Comparison of ENCODE assay signal across 11 cellular contexts in genomic region chr17:82226809-82227628, GRCh38. TPM values are rescaled to one million over a fixed set of nuclear protein-coding genes. Genes with fewer than 3 reads are reported as not detected.
DNase-seq lines count a peak whose midpoint lies in the region; ATAC-seq, FAIRE-seq and TF ChIP-seq lines count a peak whose summit lies in the region.
"Had no signal": no experiment of that assay in that cellular context is flagged by ENCODE, and none has a peak within 500 bp of the region (broad histone marks: within the 10 kb centered on the region; RNA-seq: fewer than 3 reads in every experiment).

No MANE protein-coding gene starts in this region.

- no peak for DNase-seq in CD4-positive, CD25-positive, alpha-beta regulatory T cell
- DNase-seq in HCT116 (ENCODE audit: low read depth, low spot score) (no peak), GM12878 (ENCODE audit: low read depth, low spot score) (no peak), osteoblast (ENCODE audit: insufficient read length, low spot score, missing footprints) (peak; percentile 93), mammary epithelial cell (no peak), GOT3 (lab: John Stamatoyannopoulos, UW) (no peak), HCEC 1CT (no peak)
- DNase-seq: midbrain, T-helper 9 cell had no signal

- BruUV-seq in HCT116 (replicated peaks; lab: Mats Ljungman, UMichigan) (no TSS peak), GM12878 (replicated peaks; lab: Mats Ljungman, UMichigan) (no TSS peak), mammary epithelial cell (replicated peaks; lab: Mats Ljungman, UMichigan) (no TSS peak)

- peaks cover 10% of the 10 kb centered on the region; the same call in 1 of the 2 replicates for H4K20me1 ChIP-seq in HCT116 (ENCODE audit: insufficient read depth)
- H4K20me1 ChIP-seq in GM12878 (ENCODE audit: control insufficient read depth, insufficient read depth), result no peaks in the 10 kb centered on the region
- peaks cover 24% of the 10 kb centered on the region for H4K20me1 ChIP-seq in osteoblast (ENCODE audit: insufficient read depth, low read length)
- peaks cover 2% of the 10 kb centered on the region for H4K20me1 ChIP-seq in mammary epithelial cell (ENCODE audit: insufficient read depth, low read length)

- H3K9me3 ChIP-seq in CD4-positive, CD25-positive, alpha-beta regulatory T cell (ENCODE audit: control insufficient read depth in 2 of 2, low read length in 2 of 2), result no peaks in the 10 kb centered on the region
- H3K9me3 ChIP-seq in HCT116 (ENCODE audit: control insufficient read depth in 1 of 2, insufficient read depth in 1 of 2, low read depth in 1 of 2, low read length in 2 of 2) (peaks cover 0 to 3% of the 10 kb centered on the region in 2 experiments; a peak in 1 of 4 replicates), GM12878 (replicated peaks; ENCODE audit: control insufficient read depth, insufficient read depth, low read length) (no peaks in the 10 kb centered on the region), osteoblast (ENCODE audit: low read depth, low read length) (no peaks in the 10 kb centered on the region), mammary epithelial cell (replicated peaks; ENCODE audit: insufficient read depth, low read length) (no peaks in the 10 kb centered on the region)
- H3K9me3 ChIP-seq: tibial artery had no signal

- H3K9me2 ChIP-seq in HCT116 (ENCODE audit: insufficient read depth), result no peaks in the 10 kb centered on the region

- in situ Hi-C loops in GM12878 (cut with MboI) (no loop called here), mammary epithelial cell (cut with MboI; ENCODE audit: low sequenced_read_pairs in 2 of 2) (no loop called here)

- POLR2A ChIA-PET in HCT116 (lab: Charles Lee), result interaction anchor here (0.8 kb wide), 1 partner anchor 9 kb away, joined by 3 read pairs; no protein-coding TSS in a partner anchor
- POLR2A ChIA-PET in GM12878 (lab: Charles Lee), result no interaction called here

- FAIRE-seq in GM12878 (lab: Jason Lieb, UNC), result no peak
- FAIRE-seq: HTR-8/SVneo had no signal

- SMC1A ChIA-PET in GM12878 (lab: Charles Lee; ENCODE audit: uncharacterized antibody, unreplicated experiment), result no interaction called here

- no peak for TF ChIP-seq RAD21 in HCT116 (IDR thresholded peaks at IDR 0.05; ENCODE audit: low read depth)
- no peak for TF ChIP-seq RAD21 in GM12878 (IDR thresholded peaks at IDR 0.05; ENCODE audit: insufficient read depth, low read depth, low read length)

- H3K4me3 Mint-ChIP-seq in CD4-positive, CD25-positive, alpha-beta regulatory T cell, result peak overlapping the region in 3 of 4 donors; percentile 48 to 88 (median 56)

- TF ChIP-seq EP300 in GM12878 (IDR thresholded peaks at IDR 0.05; ENCODE audit: borderline replicate concordance in 1 of 2, control insufficient read depth in 1 of 2, low read depth in 2 of 2, low read length in 2 of 2), result no peak

- CTCF ChIA-PET in HCT116 (lab: Charles Lee), result no interaction called here
- CTCF ChIA-PET in GM12878 (lab: Yijun Ruan, JAX), result interaction anchor here (1.0 kb wide), 1 partner anchor 21 kb away, joined by 3 read pairs; no protein-coding TSS in a partner anchor
- CTCF ChIA-PET in mammary epithelial cell (lab: Charles Lee; ENCODE audit: low non-redundant PET), result no interaction called here

- H3K27ac ChIP-seq in CD4-positive, CD25-positive, alpha-beta regulatory T cell (ENCODE audit: insufficient read depth, low read length, poor library complexity, severe bottlenecking), result no peak overlapping the region
- H3K27ac ChIP-seq in HCT116 (ENCODE audit: low read depth, low read length) (peak overlapping the region; percentile 98; the same call in 1 of the 2 replicates), GM12878 (ENCODE audit: control insufficient read depth, insufficient read depth) (no peak overlapping the region), osteoblast (ENCODE audit: low read depth, low read length) (no peak overlapping the region), mammary epithelial cell (ENCODE audit: insufficient read depth, low read depth, low read length) (no peak overlapping the region)

- no peaks in the 10 kb centered on the region for H3K36me3 ChIP-seq in CD4-positive, CD25-positive, alpha-beta regulatory T cell (ENCODE audit: control insufficient read depth, insufficient read depth, low read length)
- H3K36me3 ChIP-seq in HCT116 (ENCODE audit: control insufficient read depth in 1 of 2, insufficient read depth in 2 of 2, low read length in 2 of 2), result peaks cover 0 to 21% of the 10 kb centered on the region in 2 experiments; a peak in 2 of 4 replicates
- no peaks in the 10 kb centered on the region for H3K36me3 ChIP-seq in GM12878 (ENCODE audit: control insufficient read depth in 2 of 2, insufficient read depth in 2 of 2, low read length in 1 of 2)
- H3K36me3 ChIP-seq in osteoblast (ENCODE audit: insufficient read depth, low read length), result no peaks in the 10 kb centered on the region
- no peaks in the 10 kb centered on the region for H3K36me3 ChIP-seq in mammary epithelial cell (ENCODE audit: insufficient read depth, low read length)
- H3K36me3 ChIP-seq: tibial artery had no signal

- H2AFZ ChIP-seq in HCT116 (ENCODE audit: low read depth, low read length, poor library complexity, severe bottlenecking) (no peak overlapping the region), GM12878 (ENCODE audit: control insufficient read depth, low read depth, low read length) (no peak overlapping the region), osteoblast (ENCODE audit: low read length) (no peak overlapping the region), mammary epithelial cell (ENCODE audit: low read depth, low read length) (no peak overlapping the region)

- intact Hi-C loops in HCT116 (cut with micrococcal nuclease), result no loop called here
- intact Hi-C loops in GM12878 (cut with micrococcal nuclease; ENCODE audit: unreplicated experiment), result no loop called here
- intact Hi-C loops in mammary epithelial cell (cut with micrococcal nuclease), result no loop called here

- 80% methylated on average over 14 of the region's 16 CpGs for WGBS in GM12878 (ENCODE audit: insufficient coverage, insufficient replicate concordance, low lambda C conversion rate, missing lambda C conversion rate)
- 87% methylated on average over 8 of the region's 16 CpGs for WGBS in mammary epithelial cell (ENCODE audit: low coverage, missing lambda C conversion rate)

- H3K4me1 ChIP-seq in CD4-positive, CD25-positive, alpha-beta regulatory T cell (ENCODE audit: control insufficient read depth, insufficient read depth, low read length, poor library complexity, severe bottlenecking), result peaks cover 44% of the 10 kb centered on the region
- H3K4me1 ChIP-seq in HCT116 (ENCODE audit: control insufficient read depth in 1 of 2, insufficient read depth in 2 of 2, low read length in 2 of 2) (peaks cover 24 to 54% of the 10 kb centered on the region in 2 experiments), GM12878 (ENCODE audit: control insufficient read depth, insufficient read depth, low read length) (peaks cover 5% of the 10 kb centered on the region), osteoblast (ENCODE audit: insufficient read depth, low read length) (no peaks in the 10 kb centered on the region), mammary epithelial cell (ENCODE audit: insufficient read depth, low read length) (peaks cover 34% of the 10 kb centered on the region)

- no peaks in the 10 kb centered on the region for H3K27me3 Mint-ChIP-seq in CD4-positive, CD25-positive, alpha-beta regulatory T cell

- TF ChIP-seq CTCF in HCT116 (IDR thresholded peaks at IDR 0.05 in 2 of 3, conservative IDR thresholded peaks at IDR 0.05 in 1 of 3; ENCODE audit: borderline replicate concordance in 1 of 3, insufficient read depth in 1 of 3, low read depth in 2 of 3, low read length in 2 of 3) (no peak), GM12878 (IDR thresholded peaks at IDR 0.05 in 2 of 3, conservative IDR thresholded peaks at IDR 0.05 in 1 of 3; ENCODE audit: control insufficient read depth in 2 of 3, extremely low read depth in 1 of 3, insufficient read depth in 1 of 3, low read depth in 3 of 3, low read length in 3 of 3) (no peak), osteoblast (IDR thresholded peaks at IDR 0.05; ENCODE audit: extremely low read depth, low read depth, low read length) (no peak), mammary epithelial cell (conservative IDR thresholded peaks at IDR 0.05 in 1 of 2, IDR thresholded peaks at IDR 0.05 in 1 of 2; ENCODE audit: extremely low read depth in 1 of 2, insufficient read depth in 1 of 2, low read depth in 1 of 2, low read length in 2 of 2) (no peak)

- H3K9ac ChIP-seq in HCT116 (ENCODE audit: low read length) (no peak overlapping the region; the same call in 1 of the 2 replicates), GM12878 (ENCODE audit: control insufficient read depth, insufficient read depth, low read length) (no peak overlapping the region), mammary epithelial cell (ENCODE audit: insufficient read depth, low read length) (no peak overlapping the region)

- peak overlapping the region in 2 of 3 donors; percentile 43 to 84 for H3K27ac Mint-ChIP-seq in CD4-positive, CD25-positive, alpha-beta regulatory T cell

- no peaks in the 10 kb centered on the region for H3K9me3 Mint-ChIP-seq in CD4-positive, CD25-positive, alpha-beta regulatory T cell

- H3K4me1 Mint-ChIP-seq in CD4-positive, CD25-positive, alpha-beta regulatory T cell, result peaks cover 0 to 19% (median 5%) of the 10 kb centered on the region in 4 donors

- no peak for ATAC-seq in CD4-positive, CD25-positive, alpha-beta regulatory T cell (ENCODE audit: low read depth in 2 of 2)
- ATAC-seq in HCT116, result no peak
- ATAC-seq in GM12878, result no peak

- H3K79me2 ChIP-seq in HCT116 (ENCODE audit: insufficient read depth, low read length) (peaks cover 36% of the 10 kb centered on the region), GM12878 (ENCODE audit: control insufficient read depth, insufficient read depth, low read length) (peaks cover 39% of the 10 kb centered on the region), osteoblast (ENCODE audit: insufficient read depth, low read length) (peaks cover 31% of the 10 kb centered on the region), mammary epithelial cell (ENCODE audit: insufficient read depth, low read length) (peaks cover 32% of the 10 kb centered on the region)

- no peaks in the 10 kb centered on the region for H3K36me3 Mint-ChIP-seq in CD4-positive, CD25-positive, alpha-beta regulatory T cell

- RAD21 ChIA-PET in HCT116 (lab: Charles Lee; ENCODE audit: low non-redundant PET in 1 of 2, low total read pairs in 2 of 2, uncharacterized antibody in 2 of 2, unreplicated experiment in 2 of 2), result no interaction called here
- RAD21 ChIA-PET in GM12878 (lab: Charles Lee; ENCODE audit: unreplicated experiment), result no interaction called here

- H3K4me2 ChIP-seq in HCT116 (ENCODE audit: low read length) (peak overlapping the region; percentile 91), GM12878 (ENCODE audit: control insufficient read depth, insufficient read depth) (no peak overlapping the region), osteoblast (ENCODE audit: insufficient read depth, low read length) (no peak overlapping the region), mammary epithelial cell (ENCODE audit: insufficient read depth, low read depth, low read length) (no peak overlapping the region)

- TF ChIP-seq POLR2A in HCT116 (IDR thresholded peaks at IDR 0.05; ENCODE audit: borderline replicate concordance, extremely low read depth, insufficient read depth, insufficient read length) (no peak), GM12878 (IDR thresholded peaks at IDR 0.05; ENCODE audit: low read depth, low read length) (no peak)

- no peaks in the 10 kb centered on the region for H3K27me3 ChIP-seq in CD4-positive, CD25-positive, alpha-beta regulatory T cell (ENCODE audit: control insufficient read depth, insufficient read depth, low read length)
- H3K27me3 ChIP-seq in HCT116 (ENCODE audit: insufficient read depth, low read length), result no peaks in the 10 kb centered on the region
- H3K27me3 ChIP-seq in GM12878 (replicated peaks in 1 of 2; ENCODE audit: control insufficient read depth in 2 of 2, insufficient read depth in 2 of 2, low read length in 1 of 2), result no peaks in the 10 kb centered on the region; a peak in 1 of 4 replicates
- H3K27me3 ChIP-seq in osteoblast (ENCODE audit: insufficient read depth, low read length), result no peaks in the 10 kb centered on the region
- H3K27me3 ChIP-seq in mammary epithelial cell (ENCODE audit: insufficient read depth, low read length), result no peaks in the 10 kb centered on the region

- dilution Hi-C loops in mammary epithelial cell (cut with HindIII; ENCODE audit: low sequenced_read_pairs), result no loop called here

- no peak overlapping the region for H3K4me3 ChIP-seq in CD4-positive, CD25-positive, alpha-beta regulatory T cell (ENCODE audit: low read depth, low read length)
- H3K4me3 ChIP-seq in HCT116 (replicated peaks in 1 of 2; ENCODE audit: low read depth in 1 of 2, low read length in 2 of 2), result no peak overlapping the region
- H3K4me3 ChIP-seq in GM12878, result no peak overlapping the region
- H3K4me3 ChIP-seq in osteoblast (ENCODE audit: insufficient read depth, low read length), result no peak overlapping the region
- H3K4me3 ChIP-seq in mammary epithelial cell (replicated peaks in 1 of 3; ENCODE audit: insufficient read depth in 1 of 3, low read depth in 2 of 3, low read length in 3 of 3), result no peak overlapping the region

RNA-seq across cellular contexts. Expression of gene SLC16A3, which starts 1.8 kb away (rescaled TPM):
- total RNA-seq in CD4-positive, CD25-positive, alpha-beta regulatory T cell, result 52.5 TPM
- 1 to 10 TPM; 1.5 to 3.3 (median 2.2) TPM for polyA plus RNA-seq in CD4-positive, CD25-positive, alpha-beta regulatory T cell
- total RNA-seq in HCT116 (2021; ENCODE audit: unreplicated experiment), result 445 TPM
- 422 and 492 TPM in 2 replicates for polyA plus RNA-seq in HCT116 (2012)
- 264 and 312 TPM in 2 replicates for total RNA-seq in GM12878 (2013; cell fraction: nucleolus; rRNA removed)
- total RNA-seq in GM12878 (2014; rRNA removed), result 33.4 and 37.8 TPM in 2 replicates
- 10.2 and 10.3 TPM in 2 replicates for total RNA-seq in GM12878 (2014; rRNA removed; fragmentation: Illumina TruSeq; extraction: Trizol)
- 46.5 and 49.5 TPM in 2 replicates for total RNA-seq in GM12878 (2021)
- 24.0 TPM for polyA plus RNA-seq in GM12878 (2011; ENCODE audit: low read depth)
- 18.0 and 44.4 TPM in 2 replicates for polyA plus RNA-seq in GM12878 (2011; rRNA removed)
- polyA plus RNA-seq in GM12878 (2011; cell fraction: cytosol; rRNA removed), result 60.2 and 98.5 TPM in 2 replicates
- 75.2 and 100 TPM in 2 replicates for polyA plus RNA-seq in GM12878 (2011; cell fraction: nucleus; rRNA removed)
- polyA plus RNA-seq in GM12878 (2012), result 102 and 145 TPM in 2 replicates
- polyA plus RNA-seq in GM12878 (2014; fragmentation: Illumina TruSeq; extraction: Trizol), result 0.44 and 4.6 TPM in 2 replicates
- 1 to 10 TPM in 1 of 2 experiments, under 1 TPM in 1; 0.10 to 1.2 TPM for polyA plus RNA-seq in GM12878 (2014; fragmentation: Nextera tagmentation; extraction: Ambion mirVana)
- 30.0 and 33.0 TPM in 2 replicates for polyA plus RNA-seq in GM12878 (2014; rRNA removed)
- 1 to 10 TPM; 4.3 to 5.7 TPM for polyA plus RNA-seq in GM12878 (2016; fragmentation: Nextera tagmentation; extraction: Ambion mirVana)
- polyA minus RNA-seq in GM12878 (2011; rRNA and poly(A)+ RNA removed), result 47.3 and 89.5 TPM in 2 replicates
- 32.2 and 37.6 TPM in 2 replicates for polyA minus RNA-seq in GM12878 (2011; cell fraction: cytosol; rRNA and poly(A)+ RNA removed)
- 66.3 and 84.2 TPM in 2 replicates for polyA minus RNA-seq in GM12878 (2011; cell fraction: nucleus; rRNA and poly(A)+ RNA removed)
- 129 and 222 TPM in 2 replicates for total RNA-seq in osteoblast
- 100 to 1,000 TPM; 180 to 212 TPM for total RNA-seq in mammary epithelial cell
- polyA plus RNA-seq in mammary epithelial cell, result 118 TPM
- polyA minus RNA-seq in mammary epithelial cell, result 42.3 TPM

RNA-seq across cellular contexts. Expression of gene CCDC57, which starts 14.4 kb away (rescaled TPM):
- 76.6 TPM for total RNA-seq in CD4-positive, CD25-positive, alpha-beta regulatory T cell
- polyA plus RNA-seq in CD4-positive, CD25-positive, alpha-beta regulatory T cell, result 10 to 100 TPM; 27.7 to 38.9 (median 33.7) TPM
- total RNA-seq in HCT116 (2021; ENCODE audit: unreplicated experiment), result 143 TPM
- 99.2 and 103 TPM in 2 replicates for polyA plus RNA-seq in HCT116 (2012)
- total RNA-seq in GM12878 (2013; cell fraction: nucleolus; rRNA removed), result 92.3 and 116 TPM in 2 replicates
- total RNA-seq in GM12878 (2014; rRNA removed), result 43.0 and 49.0 TPM in 2 replicates
- 36.9 and 42.5 TPM in 2 replicates for total RNA-seq in GM12878 (2014; rRNA removed; fragmentation: Illumina TruSeq; extraction: Trizol)
- total RNA-seq in GM12878 (2021), result 69.1 and 74.1 TPM in 2 replicates
- polyA plus RNA-seq in GM12878 (2011; ENCODE audit: low read depth), result 82.9 TPM
- 16.2 and 30.5 TPM in 2 replicates for polyA plus RNA-seq in GM12878 (2011; rRNA removed)
- 93.0 and 152 TPM in 2 replicates for polyA plus RNA-seq in GM12878 (2011; cell fraction: cytosol; rRNA removed)
- 97.1 and 115 TPM in 2 replicates for polyA plus RNA-seq in GM12878 (2011; cell fraction: nucleus; rRNA removed)
- 44.5 and 61.4 TPM in 2 replicates for polyA plus RNA-seq in GM12878 (2012)
- 7.2 and 29.3 TPM in 2 replicates for polyA plus RNA-seq in GM12878 (2014; fragmentation: Illumina TruSeq; extraction: Trizol)
- 10 to 100 TPM in 1 of 2 experiments, 1 to 10 TPM in 1; 5.4 to 18.0 TPM for polyA plus RNA-seq in GM12878 (2014; fragmentation: Nextera tagmentation; extraction: Ambion mirVana)
- polyA plus RNA-seq in GM12878 (2014; rRNA removed), result 123 and 135 TPM in 2 replicates
- polyA plus RNA-seq in GM12878 (2016; fragmentation: Nextera tagmentation; extraction: Ambion mirVana), result 10 to 100 TPM; 77.2 to 80.3 TPM
- polyA minus RNA-seq in GM12878 (2011; rRNA and poly(A)+ RNA removed), result 9.0 and 23.6 TPM in 2 replicates
- polyA minus RNA-seq in GM12878 (2011; cell fraction: cytosol; rRNA and poly(A)+ RNA removed), result 7.8 and 11.4 TPM in 2 replicates
- polyA minus RNA-seq in GM12878 (2011; cell fraction: nucleus; rRNA and poly(A)+ RNA removed), result 13.3 and 20.4 TPM in 2 replicates
- 21.0 and 25.9 TPM in 2 replicates for total RNA-seq in osteoblast
- total RNA-seq in mammary epithelial cell, result 10 to 100 TPM; 24.8 to 52.0 TPM
- polyA plus RNA-seq in mammary epithelial cell, result 14.1 TPM
- polyA minus RNA-seq in mammary epithelial cell, result 7.5 TPM

RNA-seq across cellular contexts. Expression of gene CSNK1D, which starts 46.5 kb away (rescaled TPM):
- total RNA-seq in CD4-positive, CD25-positive, alpha-beta regulatory T cell, result 333 TPM
- 10 to 100 TPM; 41.2 to 50.3 (median 48.6) TPM for polyA plus RNA-seq in CD4-positive, CD25-positive, alpha-beta regulatory T cell
- total RNA-seq in HCT116 (2021; ENCODE audit: unreplicated experiment) (176 TPM), GM12878 (2014; rRNA removed) (17.3 and 25.0 TPM in 2 replicates), GM12878 (2014; rRNA removed; fragmentation: Illumina TruSeq; extraction: Trizol) (26.4 and 27.8 TPM in 2 replicates), GM12878 (2021) (85.5 and 94.2 TPM in 2 replicates), osteoblast (45.4 and 50.3 TPM in 2 replicates), mammary epithelial cell (100 to 1,000 TPM in 1 of 2 donors, 10 to 100 TPM in 1; 68.7 to 163 TPM)
- 184 and 197 TPM in 2 replicates for polyA plus RNA-seq in HCT116 (2012)
- total RNA-seq in GM12878 (2013; cell fraction: nucleolus; rRNA removed), result 85.1 and 93.8 TPM in 2 replicates
- 42.9 TPM for polyA plus RNA-seq in GM12878 (2011; ENCODE audit: low read depth)
- polyA plus RNA-seq in GM12878 (2011; rRNA removed) (40.7 and 54.4 TPM in 2 replicates), GM12878 (2014; fragmentation: Illumina TruSeq; extraction: Trizol) (72.5 and 105 TPM in 2 replicates), GM12878 (2014; fragmentation: Nextera tagmentation; extraction: Ambion mirVana) (10 to 100 TPM in 1 of 2 experiments, 1 to 10 TPM in 1; 5.7 to 13.0 TPM), GM12878 (2014; rRNA removed) (74.9 and 90.3 TPM in 2 replicates), GM12878 (2016; fragmentation: Nextera tagmentation; extraction: Ambion mirVana) (10 to 100 TPM; 61.8 to 63.4 TPM), mammary epithelial cell (146 TPM)
- polyA plus RNA-seq in GM12878 (2011; cell fraction: cytosol; rRNA removed), result 58.6 and 69.9 TPM in 2 replicates
- polyA plus RNA-seq in GM12878 (2011; cell fraction: nucleus; rRNA removed), result 236 and 302 TPM in 2 replicates
- 62.0 and 78.9 TPM in 2 replicates for polyA plus RNA-seq in GM12878 (2012)
- 53.9 and 56.8 TPM in 2 replicates for polyA minus RNA-seq in GM12878 (2011; rRNA and poly(A)+ RNA removed)
- 25.1 and 26.0 TPM in 2 replicates for polyA minus RNA-seq in GM12878 (2011; cell fraction: cytosol; rRNA and poly(A)+ RNA removed)
- polyA minus RNA-seq in GM12878 (2011; cell fraction: nucleus; rRNA and poly(A)+ RNA removed), result 38.6 and 73.4 TPM in 2 replicates
- 216 TPM for polyA minus RNA-seq in mammary epithelial cell
